ENCODE assay signal across 11 cellular contexts in the genomic region with DNA sequence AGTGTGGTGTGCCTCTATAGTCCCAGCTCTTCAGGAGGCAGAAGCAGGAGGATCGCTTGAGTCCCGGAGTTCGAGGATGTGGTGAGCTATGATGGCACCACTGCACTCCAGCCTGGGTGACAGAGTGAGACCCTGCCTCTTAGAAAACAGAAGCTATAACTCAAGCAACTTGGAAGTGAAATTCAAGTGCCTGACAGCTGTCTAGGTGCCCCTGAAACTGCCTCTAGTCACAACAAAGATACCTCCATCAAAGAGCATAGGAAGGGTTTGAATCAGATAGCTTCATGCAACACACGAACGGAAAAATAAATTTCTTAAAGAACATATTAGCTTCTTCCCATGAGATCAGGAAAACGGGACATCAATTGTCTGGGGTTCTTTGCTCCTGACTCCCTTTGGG. TPM values are rescaled to one million over a fixed set of nuclear protein-coding genes. Genes with fewer than 3 reads are reported as not detected.
A peak's percentile ranks its signal among the peaks of the same experiment; 100 is the strongest.
DNase-seq lines count a peak whose midpoint lies in the region; ATAC-seq and TF ChIP-seq lines count a peak whose summit lies in the region.
"Had no signal": no experiment of that assay in that cellular context is flagged by ENCODE, and none has a peak within 500 bp of the region (broad histone marks: within the 10 kb centered on the region; RNA-seq: fewer than 3 reads in every experiment).

No MANE protein-coding gene starts in this region.

- H3K4me1 ChIP-seq in HCT116 (ENCODE audit: control insufficient read depth in 1 of 2, insufficient read depth in 2 of 2, low read length in 2 of 2), result peaks cover 0 to 17% of the 10 kb centered on the region in 2 experiments; a peak in 3 of 4 replicates

- no peaks in the 10 kb centered on the region for H3K9me2 ChIP-seq in HCT116 (ENCODE audit: insufficient read depth)

- no peak for TF ChIP-seq POLR2A in HCT116 (IDR thresholded peaks at IDR 0.05; ENCODE audit: borderline replicate concordance, extremely low read depth, insufficient read depth, insufficient read length)

- in situ Hi-C loops in GM13977 (cut with MboI; ENCODE audit: low pct_unique_long_range_greater_than_20kb, low sequenced_read_pairs, unreplicated experiment), result no loop called here

- H3K27ac Mint-ChIP-seq in CD4-positive, alpha-beta T cell, result no peak overlapping the region
- H3K27ac Mint-ChIP-seq in activated T-helper 2 cell treated with anti-CD3 and anti-CD28 coated beads, Interferon-gamma antibody, Interleukin-2, Interleukin-4, amounts not matched to agents 10 μg/mL and 5 μg/mL and 100 μg/mL, durations not matched to agents 14 hours and 24 hours and 36 hours, result no peak overlapping the region
- H3K27ac Mint-ChIP-seq in mesothelial cell of epicardium, result no peak overlapping the region

- no peak for DNase-seq in CD4-positive, alpha-beta T cell
- no peak for DNase-seq in HCT116 (ENCODE audit: low read depth, low spot score)
- no peak for DNase-seq in activated T-helper 2 cell treated with anti-CD3 and anti-CD28 coated beads, Interferon-gamma antibody, Interleukin-2, Interleukin-4, amounts not matched to agents 10 μg/mL and 5 μg/mL and 100 μg/mL, durations not matched to agents 14 hours and 24 hours and 36 hours (ENCODE audit: low spot score)
- no peak for DNase-seq in mesothelial cell of epicardium (ENCODE audit: low spot score in 2 of 2, unreplicated experiment in 2 of 2)
- DNase-seq in GM13977 (ENCODE audit: low spot score), result no peak
- no peak for DNase-seq in substantia nigra (lab: John Stamatoyannopoulos, UW)
- DNase-seq in activated CD8-positive, alpha-beta memory T cell treated with anti-CD3 and anti-CD28 coated beads, Interleukin-2, amount 50 U/mL, for 4 hours, result no peak
- DNase-seq: COR-L47, NCI-H524 treated with DMSO at 0.1 percent for 48 hours had no signal

- no peak for TF ChIP-seq RAD21 in HCT116 (IDR thresholded peaks at IDR 0.05; ENCODE audit: low read depth)

- H2AFZ ChIP-seq in HCT116 (ENCODE audit: low read depth, low read length, poor library complexity, severe bottlenecking), result peak overlapping the region; percentile 97

- no TSS peak for BruUV-seq in HCT116 (replicated peaks; lab: Mats Ljungman, UMichigan)

- H3K36me3 Mint-ChIP-seq in CD4-positive, alpha-beta T cell (ENCODE audit: low read depth), result no peaks in the 10 kb centered on the region
- H3K36me3 Mint-ChIP-seq in activated T-helper 2 cell treated with anti-CD3 and anti-CD28 coated beads, Interferon-gamma antibody, Interleukin-2, Interleukin-4, amounts not matched to agents 10 μg/mL and 5 μg/mL and 100 μg/mL, durations not matched to agents 14 hours and 24 hours and 36 hours (ENCODE audit: low read depth), result no peaks in the 10 kb centered on the region
- H3K36me3 Mint-ChIP-seq in mesothelial cell of epicardium, result no peaks in the 10 kb centered on the region

- peaks cover 47% of the 10 kb centered on the region for H3K27me3 Mint-ChIP-seq in CD4-positive, alpha-beta T cell
- peaks cover 45% of the 10 kb centered on the region for H3K27me3 Mint-ChIP-seq in activated T-helper 2 cell treated with anti-CD3 and anti-CD28 coated beads, Interferon-gamma antibody, Interleukin-2, Interleukin-4, amounts not matched to agents 10 μg/mL and 5 μg/mL and 100 μg/mL, durations not matched to agents 14 hours and 24 hours and 36 hours (ENCODE audit: low read depth)
- peaks cover 71% of the 10 kb centered on the region for H3K27me3 Mint-ChIP-seq in mesothelial cell of epicardium (ENCODE audit: low read depth)

- no peaks in the 10 kb centered on the region; the same call in 1 of the 2 replicates for H3K79me2 ChIP-seq in HCT116 (ENCODE audit: insufficient read depth, low read length)

- H3K4me1 Mint-ChIP-seq in CD4-positive, alpha-beta T cell (ENCODE audit: low read depth), result peaks cover 11% of the 10 kb centered on the region
- peaks cover 13% of the 10 kb centered on the region for H3K4me1 Mint-ChIP-seq in activated T-helper 2 cell treated with anti-CD3 and anti-CD28 coated beads, Interferon-gamma antibody, Interleukin-2, Interleukin-4, amounts not matched to agents 10 μg/mL and 5 μg/mL and 100 μg/mL, durations not matched to agents 14 hours and 24 hours and 36 hours (ENCODE audit: low read depth)
- peaks cover 7% of the 10 kb centered on the region for H3K4me1 Mint-ChIP-seq in mesothelial cell of epicardium

- peak overlapping the region; percentile 82 for H3K4me3 Mint-ChIP-seq in CD4-positive, alpha-beta T cell
- H3K4me3 Mint-ChIP-seq in activated T-helper 2 cell treated with anti-CD3 and anti-CD28 coated beads, Interferon-gamma antibody, Interleukin-2, Interleukin-4, amounts not matched to agents 10 μg/mL and 5 μg/mL and 100 μg/mL, durations not matched to agents 14 hours and 24 hours and 36 hours (ENCODE audit: low read depth), result peak overlapping the region; percentile 83
- H3K4me3 Mint-ChIP-seq in mesothelial cell of epicardium, result peak overlapping the region; percentile 74

- peaks cover 15% of the 10 kb centered on the region for H3K27me3 ChIP-seq in CD4-positive, alpha-beta T cell (ENCODE audit: control insufficient read depth, insufficient read depth, low read length)
- H3K27me3 ChIP-seq in HCT116 (ENCODE audit: insufficient read depth, low read length), result no peaks in the 10 kb centered on the region

- POLR2A ChIA-PET in CD4-positive, alpha-beta T cell (lab: Charles Lee), result no interaction called here
- POLR2A ChIA-PET in HCT116 (lab: Charles Lee), result no interaction called here

- H3K4me2 ChIP-seq in HCT116 (ENCODE audit: low read length), result peak overlapping the region; percentile 99

- TF ChIP-seq CTCF in CD4-positive, alpha-beta T cell (IDR thresholded peaks at IDR 0.05), result no peak
- TF ChIP-seq CTCF in HCT116 (IDR thresholded peaks at IDR 0.05 in 2 of 3, conservative IDR thresholded peaks at IDR 0.05 in 1 of 3; ENCODE audit: borderline replicate concordance in 1 of 3, insufficient read depth in 1 of 3, low read depth in 2 of 3, low read length in 2 of 3) (no peak), mesothelial cell of epicardium (IDR thresholded peaks at IDR 0.05; ENCODE audit: unreplicated experiment) (no peak), GM13977 (IDR thresholded peaks at IDR 0.05; ENCODE audit: extremely low read depth, insufficient read depth, missing control alignments) (no peak)

- H3K9me3 Mint-ChIP-seq in CD4-positive, alpha-beta T cell, result no peaks in the 10 kb centered on the region
- H3K9me3 Mint-ChIP-seq in activated T-helper 2 cell treated with anti-CD3 and anti-CD28 coated beads, Interferon-gamma antibody, Interleukin-2, Interleukin-4, amounts not matched to agents 10 μg/mL and 5 μg/mL and 100 μg/mL, durations not matched to agents 14 hours and 24 hours and 36 hours, result no peaks in the 10 kb centered on the region
- H3K9me3 Mint-ChIP-seq in mesothelial cell of epicardium, result no peaks in the 10 kb centered on the region

- no peak overlapping the region for H3K9ac ChIP-seq in HCT116 (ENCODE audit: low read length)

- no peak for ATAC-seq in CD4-positive, alpha-beta T cell (ENCODE audit: poor library complexity)
- ATAC-seq in HCT116, result no peak
- no peak for ATAC-seq in HG02884 (IDR thresholded peaks at IDR 0.05; ENCODE audit: unreplicated experiment)

- H3K4me3 ChIP-seq in HCT116 (replicated peaks in 1 of 2; ENCODE audit: low read depth in 1 of 2, low read length in 2 of 2), result peak overlapping the region in 1 of 2 experiments; percentile 93; a peak in 2 of 4 replicates

- H3K9me3 ChIP-seq in CD4-positive, alpha-beta T cell (ENCODE audit: control insufficient read depth, low read length), result no peaks in the 10 kb centered on the region
- no peaks in the 10 kb centered on the region for H3K9me3 ChIP-seq in HCT116 (ENCODE audit: control insufficient read depth in 1 of 2, insufficient read depth in 1 of 2, low read depth in 1 of 2, low read length in 2 of 2)

- CTCF ChIA-PET in CD4-positive, alpha-beta T cell (lab: Charles Lee), result no interaction called here
- CTCF ChIA-PET in HCT116 (lab: Charles Lee), result interaction anchor here (1.6 kb wide), 1 partner anchor 95 kb away, joined by 5 read pairs; no protein-coding TSS in a partner anchor

- H4K20me1 ChIP-seq in HCT116 (ENCODE audit: insufficient read depth), result no peaks in the 10 kb centered on the region

- H3K36me3 ChIP-seq in HCT116 (ENCODE audit: control insufficient read depth in 1 of 2, insufficient read depth in 2 of 2, low read length in 2 of 2), result no peaks in the 10 kb centered on the region
- H3K36me3 ChIP-seq: SJSA1 had no signal

- RAD21 ChIA-PET in HCT116 (lab: Charles Lee; ENCODE audit: low non-redundant PET in 1 of 2, low total read pairs in 2 of 2, uncharacterized antibody in 2 of 2, unreplicated experiment in 2 of 2), result no interaction called here

- no peak overlapping the region for H3K27ac ChIP-seq in CD4-positive, alpha-beta T cell (ENCODE audit: low read depth, low read length)
- no peak overlapping the region for H3K27ac ChIP-seq in HCT116 (ENCODE audit: low read depth, low read length)
- no peak overlapping the region for H3K27ac ChIP-seq in substantia nigra (ENCODE audit: low read depth, low read length, poor library complexity, severe bottlenecking)
- H3K27ac ChIP-seq: SJSA1 had no signal

- intact Hi-C loops in CD4-positive, alpha-beta T cell (cut with DNase I, micrococcal nuclease), result no loop called here
- intact Hi-C loops in HCT116 (cut with micrococcal nuclease), result loop anchor here (5.0 kb wide), 1 partner anchor 94 kb away; no protein-coding TSS in a partner anchor
- intact Hi-C loops in activated T-helper 2 cell treated with anti-CD3 and anti-CD28 coated beads, Interferon-gamma antibody, Interleukin-2, Interleukin-4, amounts not matched to agents 10 μg/mL and 5 μg/mL and 100 μg/mL, durations not matched to agents 14 hours and 24 hours and 36 hours (cut with micrococcal nuclease), result loop anchor here (2.0 kb wide), 1 partner anchor 21 kb away; no protein-coding TSS in a partner anchor

TF ChIP-seq in HCT116, 20 proteins besides CTCF, POLR2A, EP300 and RAD21 (continues in another document):
- no peak for TF ChIP-seq TCF7L2 (IDR thresholded peaks at IDR 0.05; ENCODE audit: borderline replicate concordance, extremely low read depth, insufficient read depth, insufficient read length)
- TF ChIP-seq CEBPB (IDR thresholded peaks at IDR 0.05; ENCODE audit: low read depth), result no peak

RNA-seq across cellular contexts. Expression of a gene that starts 0.9 kb away (rescaled TPM):
- 1 to 10 TPM in 1 of 2 experiments, under 1 TPM in 1; 0.92 to 1.5 TPM for total RNA-seq in CD4-positive, alpha-beta T cell
- 31.2 TPM for total RNA-seq in HCT116 (2021; ENCODE audit: unreplicated experiment)
- 19.8 and 21.8 TPM in 2 replicates for polyA plus RNA-seq in HCT116 (2012)
- total RNA-seq in activated T-helper 2 cell treated with anti-CD3 and anti-CD28 coated beads, Interferon-gamma antibody, Interleukin-2, Interleukin-4, amounts not matched to agents 10 μg/mL and 5 μg/mL and 100 μg/mL, durations not matched to agents 14 hours and 24 hours and 36 hours, result 7.1 and 9.6 TPM in 2 replicates
- total RNA-seq in mesothelial cell of epicardium, result 3.1 to 5.7 TPM (median 4.2 TPM) in 3 replicates

Comparison
In these comparisons a context has a peak if more than half of its experiments do, and no peak if none do; other contexts are left out.
1. intact Hi-C loops: an anchor here in HCT116 (5.0 kb wide) and activated T-helper 2 cell treated with anti-CD3 and anti-CD28 coated beads, Interferon-gamma antibody, Interleukin-2, Interleukin-4, amounts not matched to agents 10 μg/mL and 5 μg/mL and 100 μg/mL, durations not matched to agents 14 hours and 24 hours and 36 hours (2.0 kb wide); none called in CD4-positive, alpha-beta T cell.